14 cellular contexts compared by ENCODE assay signal in genomic region chr1:31744165-31744888, GRCh38. TPM values are rescaled to one million over a fixed set of nuclear protein-coding genes. Genes with fewer than 3 reads are reported as not detected.
DNase-seq lines count a peak whose midpoint lies in the region; ATAC-seq and TF ChIP-seq lines count a peak whose summit lies in the region.
"Had no signal": no experiment of that assay in that cellular context is flagged by ENCODE, and none has a peak within 500 bp of the region (broad histone marks: within the 10 kb centered on the region; RNA-seq: fewer than 3 reads in every experiment).

No MANE protein-coding gene starts in this region.

- H3K4me3 ChIP-seq in BLaER1 treated with 17β-estradiol and CSF1 and Interleukin-3, amounts not matched to agents 10 nM and 100 nM = no peak overlapping the region
- H3K4me3 ChIP-seq in gastrocnemius medialis = no peak overlapping the region
- H3K4me3 ChIP-seq: A549 had no signal

- H3K4me3 Mint-ChIP-seq in activated T-helper 17 cell treated with anti-CD3 and anti-CD28 coated beads, Interleukin-2, amount 50 U/mL, for 72 hours = no peak overlapping the region
- H3K4me3 Mint-ChIP-seq: activated CD4-positive, alpha-beta memory T cell treated with anti-CD3 and anti-CD28 coated beads for 36 hours; activated naive CD8-positive, alpha-beta T cell; T-helper 1 cell treated with Interleukin-12 subunit alpha and Interleukin-12 subunit beta and Interleukin-4 antibody, amounts not matched to agents 30 μg/mL and 1 μg/mL, for 36 hours had no signal

- peak overlapping the region in 2 of 11 experiments; percentile 21 to 31; a peak in 3 of 22 replicates for H3K9ac ChIP-seq in BLaER1 treated with 17β-estradiol and CSF1 and Interleukin-3, amounts not matched to agents 10 nM and 100 nM

- ATAC-seq in HG02884 (IDR thresholded peaks at IDR 0.05; ENCODE audit: unreplicated experiment) (peak; percentile 55), gastrocnemius medialis (no peak)
- ATAC-seq in activated T-helper 17 cell treated with anti-CD3 and anti-CD28 coated beads, Interleukin-2, amount 50 U/mL, for 72 hours (replicated peaks) = no peak

- H3K4me1 ChIP-seq in BLaER1 treated with 17β-estradiol and CSF1 and Interleukin-3, amounts not matched to agents 10 nM and 100 nM = peaks cover 17 to 85% (median 80%) of the 10 kb centered on the region in 10 experiments
- H3K4me1 ChIP-seq in gastrocnemius medialis = no peaks in the 10 kb centered on the region

- H3K4me2 ChIP-seq in BLaER1 treated with 17β-estradiol and CSF1 and Interleukin-3, amounts not matched to agents 10 nM and 100 nM = peak overlapping the region in 9 of 11 experiments; percentile 31 to 94 (median 68); a peak in 18 of 22 replicates
- H3K4me2 ChIP-seq: A549 had no signal

- H3K4me1 Mint-ChIP-seq in activated T-helper 17 cell treated with anti-CD3 and anti-CD28 coated beads, Interleukin-2, amount 50 U/mL, for 72 hours = peaks cover 16% of the 10 kb centered on the region

- no peak overlapping the region for H3K27ac ChIP-seq in BLaER1 treated with 17β-estradiol and CSF1 and Interleukin-3, amounts not matched to agents 10 nM and 100 nM
- no peak overlapping the region for H3K27ac ChIP-seq in gastrocnemius medialis
- H3K27ac ChIP-seq: A549 had no signal

- H3K9me3 ChIP-seq in BLaER1 treated with 17β-estradiol and CSF1 and Interleukin-3, amounts not matched to agents 10 nM and 100 nM (replicated peaks in 1 of 11) = no peaks in the 10 kb centered on the region
- H3K9me3 ChIP-seq in gastrocnemius medialis = no peaks in the 10 kb centered on the region
- H3K9me3 ChIP-seq: A549 had no signal

- H3K27me3 ChIP-seq in BLaER1 treated with 17β-estradiol and CSF1 and Interleukin-3, amounts not matched to agents 10 nM and 100 nM = peaks cover 0 to 10% (median 0%) of the 10 kb centered on the region in 11 experiments; a peak in 2 of 22 replicates
- no peaks in the 10 kb centered on the region for H3K27me3 ChIP-seq in gastrocnemius medialis

- no peak for TF ChIP-seq CTCF in gastrocnemius medialis (IDR thresholded peaks at IDR 0.05 in 4 of 5, conservative IDR thresholded peaks at IDR 0.05 in 1 of 5)

- peaks cover 4% of the 10 kb centered on the region for H3K27me3 Mint-ChIP-seq in activated T-helper 17 cell treated with anti-CD3 and anti-CD28 coated beads, Interleukin-2, amount 50 U/mL, for 72 hours

- TF ChIP-seq POLR2A in erythroblast (IDR thresholded peaks at IDR 0.05; ENCODE audit: low read length) (no peak), gastrocnemius medialis (IDR thresholded peaks at IDR 0.05) (no peak)

- peak overlapping the region; percentile 17 for H3K27ac Mint-ChIP-seq in activated T-helper 17 cell treated with anti-CD3 and anti-CD28 coated beads, Interleukin-2, amount 50 U/mL, for 72 hours
- H3K27ac Mint-ChIP-seq: activated CD4-positive, alpha-beta memory T cell treated with anti-CD3 and anti-CD28 coated beads for 36 hours; activated naive CD8-positive, alpha-beta T cell; T-helper 1 cell treated with Interleukin-12 subunit alpha and Interleukin-12 subunit beta and Interleukin-4 antibody, amounts not matched to agents 30 μg/mL and 1 μg/mL, for 36 hours had no signal

- in situ Hi-C loops in gastrocnemius medialis (cut with MboI; ENCODE audit: low sequenced_read_pairs in 4 of 4) = no loop called here

- DNase-seq in GM19240 (ENCODE audit: insufficient read length, low spot score) = peak; percentile 77
- no peak for DNase-seq in T-helper 9 cell
- no peak for DNase-seq in erythroblast (lab: John Stamatoyannopoulos, UW)
- no peak for DNase-seq in gastrocnemius medialis
- no peak for DNase-seq in stimulated activated CD4-positive, alpha-beta T cell treated with anti-CD3 and anti-CD28 coated beads, Interleukin-1b, Interleukin-23, amount 100 ng/mL, for 48 hours
- DNase-seq: activated CD4-positive, alpha-beta memory T cell treated with anti-CD3 and anti-CD28 coated beads for 36 hours; DMS79; NCI-H2029 had no signal

- H4K20me1 ChIP-seq in BLaER1 treated with 17β-estradiol and CSF1 and Interleukin-3, amounts not matched to agents 10 nM and 100 nM = peaks cover 0 to 27% (median 0%) of the 10 kb centered on the region in 11 experiments; a peak in 6 of 22 replicates

- H3K9me3 Mint-ChIP-seq in activated T-helper 17 cell treated with anti-CD3 and anti-CD28 coated beads, Interleukin-2, amount 50 U/mL, for 72 hours = no peaks in the 10 kb centered on the region
- H3K9me3 Mint-ChIP-seq: activated CD4-positive, alpha-beta memory T cell treated with anti-CD3 and anti-CD28 coated beads for 36 hours; T-helper 1 cell treated with Interleukin-12 subunit alpha and Interleukin-12 subunit beta and Interleukin-4 antibody, amounts not matched to agents 30 μg/mL and 1 μg/mL, for 36 hours had no signal

- no peaks in the 10 kb centered on the region for H3K36me3 Mint-ChIP-seq in activated T-helper 17 cell treated with anti-CD3 and anti-CD28 coated beads, Interleukin-2, amount 50 U/mL, for 72 hours (ENCODE audit: low read depth)
- H3K36me3 Mint-ChIP-seq: activated CD4-positive, alpha-beta memory T cell treated with anti-CD3 and anti-CD28 coated beads for 36 hours; activated naive CD8-positive, alpha-beta T cell had no signal

- no peaks in the 10 kb centered on the region for H3K36me3 ChIP-seq in BLaER1 treated with 17β-estradiol and CSF1 and Interleukin-3, amounts not matched to agents 10 nM and 100 nM
- H3K36me3 ChIP-seq in gastrocnemius medialis = no peaks in the 10 kb centered on the region

- intact Hi-C loops in gastrocnemius medialis (cut with DNase I; ENCODE audit: low total_unique reads) = no loop called here

RNA-seq across cellular contexts. Expression of gene ADGRB2, which starts 19.8 kb away (rescaled TPM):
- total RNA-seq in activated T-helper 17 cell treated with anti-CD3 and anti-CD28 coated beads, Interleukin-2, amount 50 U/mL, for 72 hours = 1 to 10 TPM in 1 of 2 donors, under 1 TPM in 1; 0.24 to 4.5 TPM
- 1 to 10 TPM in 3 of 4 donors, not detected in 1; 1.1 to 2.2 (median 1.7) TPM for total RNA-seq in gastrocnemius medialis

RNA-seq across cellular contexts. Expression of gene COL16A1, which starts 40.5 kb away (rescaled TPM):
- not detected for total RNA-seq in activated T-helper 17 cell treated with anti-CD3 and anti-CD28 coated beads, Interleukin-2, amount 50 U/mL, for 72 hours
- 10 to 100 TPM in 1 of 4 donors, 1 to 10 TPM in 3; 4.3 to 11.4 (median 5.3) TPM for total RNA-seq in gastrocnemius medialis

Comparison
In these comparisons a context has a peak if more than half of its experiments do, and no peak if none do; other contexts are left out.
1. RNA of gene COL16A1, which starts 40.5 kb away (total RNA-seq): 4.3 to 11.4 TPM in gastrocnemius medialis; not detected in activated T-helper 17 cell treated with anti-CD3 and anti-CD28 coated beads, Interleukin-2, amount 50 U/mL, for 72 hours; every median in the first group is over 4 times any median in the second.